ENCODE assay signal across 8 cellular contexts in the genomic region with DNA sequence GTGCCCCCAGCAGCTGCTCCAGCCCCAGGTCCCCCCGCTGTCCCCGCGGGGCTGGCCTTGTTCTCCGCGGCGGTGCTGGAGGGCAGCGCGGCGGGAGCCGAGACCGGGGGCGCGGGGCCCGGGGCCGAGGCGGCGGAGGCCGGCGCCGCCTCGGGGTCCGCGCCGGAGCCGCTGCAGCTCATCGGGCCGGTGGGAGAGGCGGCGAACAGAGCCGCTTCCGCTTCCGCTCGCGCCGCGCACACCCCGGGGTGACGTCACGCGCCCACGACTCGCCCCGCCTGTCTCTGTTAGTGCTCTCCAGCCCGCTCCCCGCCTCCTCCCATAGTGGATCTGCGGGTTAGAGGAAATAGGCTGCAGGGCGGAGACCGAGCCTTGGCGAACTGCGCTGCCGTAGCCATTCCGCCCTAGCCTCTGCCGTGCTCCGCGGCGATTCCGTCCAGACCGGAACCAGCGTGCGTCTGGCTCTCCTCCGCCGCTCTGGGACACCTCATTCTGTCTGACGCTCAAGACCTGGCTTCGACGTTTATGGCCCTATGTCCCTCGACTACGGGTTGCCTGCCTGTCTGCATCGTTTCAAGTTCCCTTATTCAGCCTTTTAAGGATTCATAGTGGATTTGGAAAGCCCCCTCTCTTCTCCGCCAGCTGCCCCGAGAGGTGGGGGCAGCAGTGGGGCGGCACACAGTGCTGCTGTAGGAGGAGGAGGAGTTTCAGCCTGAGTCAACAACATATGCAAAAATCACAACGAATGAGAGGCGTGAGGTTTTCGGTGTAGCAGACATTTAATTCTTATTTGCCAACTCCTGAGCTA. TPM values are rescaled to one million over a fixed set of nuclear protein-coding genes. Genes with fewer than 3 reads are reported as not detected.
DNase-seq lines count a peak whose midpoint lies in the region; ATAC-seq lines count a peak whose summit lies in the region.

A gene (minus strand): TSS at position 209 of the 808 bp plus-strand sequence. CDS start 27 bp downstream, at position 182.

- CTCF ChIA-PET in activated CD8-positive, alpha-beta memory T cell treated with anti-CD3 and anti-CD28 coated beads for 36 hours (lab: Charles Lee): interaction anchor here (0.5 to 2.4 kb wide), 11 partner anchors 8 to 88 kb away, joined by 3 to 8 read pairs (median 3); a partner anchor contains a TSS

- POLR2A ChIA-PET in activated CD8-positive, alpha-beta memory T cell treated with anti-CD3 and anti-CD28 coated beads for 36 hours (lab: Charles Lee): interaction anchor here (0.6 to 2.6 kb wide), 8 partner anchors 9 to 290 kb away, joined by 3 to 11 read pairs (median 4); a partner anchor contains a TSS

- ATAC-seq in GM21360 (IDR thresholded peaks at IDR 0.05; ENCODE audit: unreplicated experiment): peak; percentile 85

- DNase-seq in COLO829 (ENCODE audit: low spot score) (peak; percentile 89), HT1080 (ENCODE audit: low read depth) (peak; percentile 95), NOMO-1 (lab: John Stamatoyannopoulos, UW; ENCODE audit: unreplicated experiment in 2 of 2) (peak; percentile 96 to 97), medulla oblongata (ENCODE audit: extremely low spot score) (peak; percentile 97)
- DNase-seq in effector CD8-positive, alpha-beta T cell (lab: John Stamatoyannopoulos, UW): peak; percentile 91
- DNase-seq in stimulated activated CD4-positive, alpha-beta T cell treated with anti-CD3 and anti-CD28 coated beads, TNF-alpha, amount 100 ng/mL, for 48 hours (ENCODE audit: low read depth in 3 of 3): peak; percentile 88 to 97 (median 91)

RNA-seq across cellular contexts. Expression of the gene that starts here (rescaled TPM):
- total RNA-seq in HT1080 (2014; rRNA removed; shearing (Covaris generic)): 228 and 254 TPM in 2 replicates
- 61.1 and 131 TPM in 2 replicates for polyA plus RNA-seq in HT1080 (2015; cell fraction: cytosol; rRNA removed)
- polyA plus RNA-seq in HT1080 (2015; cell fraction: nucleus; rRNA removed): 43.4 and 62.8 TPM in 2 replicates
- total RNA-seq in activated CD8-positive, alpha-beta memory T cell treated with anti-CD3 and anti-CD28 coated beads for 36 hours: 100 to 1,000 TPM; 163 to 176 TPM

Comparison
In these comparisons a context has a peak if more than half of its experiments do, and no peak if none do; other contexts are left out.
1. Peak in every context shown above with its lines: DNase-seq and ATAC-seq.